ENCODE assay signal across 25 cellular contexts in the genomic region with DNA sequence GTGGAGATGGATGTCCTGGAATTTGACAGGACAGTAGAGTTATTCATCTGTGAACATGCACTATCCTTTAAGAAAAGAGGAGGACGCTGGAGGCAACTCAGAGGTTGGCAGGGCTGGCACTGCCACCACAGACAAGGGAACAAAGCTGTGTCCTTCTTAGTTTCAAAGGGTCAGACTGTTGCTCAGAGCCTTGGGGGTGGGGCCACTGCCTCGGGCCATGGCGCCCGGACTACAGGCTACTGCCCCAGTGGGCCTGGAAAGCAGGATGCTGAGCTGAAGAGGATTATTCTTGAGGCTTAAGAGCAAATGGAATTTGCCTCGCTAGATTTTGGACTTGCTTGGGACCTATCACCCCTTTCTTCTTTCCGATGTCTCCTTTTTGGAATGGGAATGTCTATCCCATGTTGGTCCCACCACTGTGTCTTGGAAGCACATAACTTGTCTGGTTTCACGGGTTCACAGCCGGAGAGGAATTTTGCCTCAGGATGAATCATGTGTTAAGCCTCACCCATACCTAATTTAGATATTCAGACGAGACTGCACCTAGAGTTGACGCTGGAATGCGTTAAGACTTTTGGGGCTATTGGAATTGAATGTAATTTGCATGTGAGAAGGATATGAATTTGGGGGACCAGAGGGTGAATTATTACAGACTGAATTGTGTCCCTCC.
"Had no signal": no experiment of that assay in that cellular context is flagged by ENCODE, and none has a peak within 500 bp of the region (broad histone marks: within the 10 kb centered on the region; RNA-seq: fewer than 3 reads in every experiment).

No MANE protein-coding gene starts in this region.

- H3K4me2 ChIP-seq: smooth muscle cell had no signal

- H3K9me3 ChIP-seq: heart right ventricle, left ventricle myocardium inferior, mucosa of descending colon, neutrophil, sigmoid colon, stomach, tibial artery had no signal

- H3K9me3 Mint-ChIP-seq: stimulated activated naive B cell treated with anti-CD40 and anti-IgM and Interleukin-4, amounts not matched to agents 10 μg/mL and 1 μg/mL and 100 μg/mL, for 72 hours had no signal

- DNase-seq: activated CD4-positive, alpha-beta T cell treated with anti-CD3 and anti-CD28 coated beads for 48 hours; activated CD4-positive, alpha-beta T cell treated with anti-CD3 and anti-CD28 coated beads, Interleukin-2, amount 50 U/mL, for 48 hours; activated CD8-positive, alpha-beta memory T cell treated with anti-CD3 and anti-CD28 coated beads for 24 hours; activated effector memory CD4-positive, alpha-beta T cell treated with Interleukin-2 at 50 U/mL for 16 hours; activated naive CD4-positive, alpha-beta T cell treated with Interleukin-2 at 50 U/mL for 16 hours; anterior cingulate cortex; caudate nucleus; foreskin fibroblast; heart right ventricle; left ventricle myocardium inferior; mucosa of descending colon; sigmoid colon; stimulated activated CD4-positive, alpha-beta T cell treated with anti-CD3 and anti-CD28 coated beads, Interleukin-1b, Interleukin-23, amount 100 ng/mL, for 48 hours; stimulated activated CD4-positive, alpha-beta T cell treated with anti-CD3 and anti-CD28 coated beads, Interleukin-4, amount 100 ng/mL, for 4 hours; stimulated activated CD8-positive, alpha-beta memory T cell treated with anti-CD3 and anti-CD28 coated beads, Interleukin-4, amount 100 ng/mL, for 48 hours; stimulated activated naive B cell treated with anti-CD40 and anti-IgM and Interleukin-4, amounts not matched to agents 10 μg/mL and 1 μg/mL and 100 μg/mL, for 72 hours; stomach; tibial artery had no signal

- H3K4me3 Mint-ChIP-seq: activated naive CD8-positive, alpha-beta T cell; brain; nephron; stimulated activated naive B cell treated with anti-CD40 and anti-IgM and Interleukin-4, amounts not matched to agents 10 μg/mL and 1 μg/mL and 100 μg/mL, for 72 hours had no signal

- H3K27me3 Mint-ChIP-seq: brain had no signal

- H3K27ac Mint-ChIP-seq: activated naive CD8-positive, alpha-beta T cell; stimulated activated naive B cell treated with anti-CD40 and anti-IgM and Interleukin-4, amounts not matched to agents 10 μg/mL and 1 μg/mL and 100 μg/mL, for 72 hours had no signal

- H3K27ac ChIP-seq: heart right ventricle, left ventricle myocardium inferior, neutrophil, sigmoid colon, stomach, tibial artery, VCaP had no signal

- H3K4me3 ChIP-seq: heart right ventricle, left ventricle myocardium inferior, lung, mucosa of descending colon, sigmoid colon, smooth muscle cell, stomach, tibial artery had no signal

- H3K36me3 Mint-ChIP-seq: activated naive CD8-positive, alpha-beta T cell; stimulated activated naive B cell treated with anti-CD40 and anti-IgM and Interleukin-4, amounts not matched to agents 10 μg/mL and 1 μg/mL and 100 μg/mL, for 72 hours had no signal

- H3K4me1 Mint-ChIP-seq: stimulated activated naive B cell treated with anti-CD40 and anti-IgM and Interleukin-4, amounts not matched to agents 10 μg/mL and 1 μg/mL and 100 μg/mL, for 72 hours had no signal

- H3K4me1 ChIP-seq: left ventricle myocardium inferior, sigmoid colon, tibial artery had no signal

- H3K36me3 ChIP-seq: heart right ventricle, left ventricle myocardium inferior, neutrophil, sigmoid colon, stomach, tibial artery had no signal

- H3K27me3 ChIP-seq: neutrophil, sigmoid colon, stomach, tibial artery had no signal
